In genomic region chr1:43563779-43564616, GRCh38 we compare ENCODE assay signal across 11 cellular contexts. TPM values are rescaled to one million over a fixed set of nuclear protein-coding genes. Genes with fewer than 3 reads are reported as not detected.
DNase-seq lines count a peak whose midpoint lies in the region; ATAC-seq and TF ChIP-seq lines count a peak whose summit lies in the region.
"Had no signal": no experiment of that assay in that cellular context is flagged by ENCODE, and none has a peak within 500 bp of the region (broad histone marks: within the 10 kb centered on the region; RNA-seq: fewer than 3 reads in every experiment).

No MANE protein-coding gene starts in this region.

- H3K27me3 ChIP-seq in mammary epithelial cell (ENCODE audit: insufficient read depth, low read length) (no peaks in the 10 kb centered on the region), mucosa of stomach (ENCODE audit: control insufficient read depth, insufficient read depth, low read length) (no peaks in the 10 kb centered on the region), tibial nerve (no peaks in the 10 kb centered on the region), smooth muscle cell (ENCODE audit: low read depth) (no peaks in the 10 kb centered on the region)

- no peak overlapping the region for H3K4me3 ChIP-seq in mammary epithelial cell (replicated peaks in 1 of 3; ENCODE audit: insufficient read depth in 1 of 3, low read depth in 2 of 3, low read length in 3 of 3)
- no peak overlapping the region for H3K4me3 ChIP-seq in mucosa of stomach (ENCODE audit: low read length)
- no peak overlapping the region for H3K4me3 ChIP-seq in tibial nerve
- no peak overlapping the region for H3K4me3 ChIP-seq in smooth muscle cell

- TF ChIP-seq CTCF in mammary epithelial cell (conservative IDR thresholded peaks at IDR 0.05 in 1 of 2, IDR thresholded peaks at IDR 0.05 in 1 of 2; ENCODE audit: extremely low read depth in 1 of 2, insufficient read depth in 1 of 2, low read depth in 1 of 2, low read length in 2 of 2) (no peak), tibial nerve (IDR thresholded peaks at IDR 0.05) (no peak), smooth muscle cell (IDR thresholded peaks at IDR 0.05; ENCODE audit: borderline replicate concordance, insufficient read depth, poor library complexity, severe bottlenecking) (no peak)

- dilution Hi-C loops in mammary epithelial cell (cut with HindIII; ENCODE audit: low sequenced_read_pairs), result no loop called here

- TF ChIP-seq EP300 in tibial nerve (IDR thresholded peaks at IDR 0.05), result peak in 1 of 2 donors; percentile 77

- DNase-seq in NCI-H82 (lab: John Stamatoyannopoulos, UW) (peak; percentile 32), NCI-H82 treated with DMSO at 0.1 percent for 48 hours (lab: John Stamatoyannopoulos, UW; ENCODE audit: unreplicated experiment) (no peak), mammary epithelial cell (no peak), tibial nerve (ENCODE audit: low spot score in 2 of 2) (no peak), smooth muscle cell (lab: John Stamatoyannopoulos, UW; ENCODE audit: unreplicated experiment) (no peak)
- DNase-seq: effector memory CD4-positive, alpha-beta T cell; NCI-H526 treated with DMSO at 0.1 percent for 48 hours; T-helper 1 cell had no signal

- H3K36me3 ChIP-seq in mammary epithelial cell (ENCODE audit: insufficient read depth, low read length) (no peaks in the 10 kb centered on the region), mucosa of stomach (ENCODE audit: control insufficient read depth, insufficient read depth, low read length) (no peaks in the 10 kb centered on the region), tibial nerve (no peaks in the 10 kb centered on the region), smooth muscle cell (ENCODE audit: low read depth) (no peaks in the 10 kb centered on the region)

- H3K27ac ChIP-seq in mammary epithelial cell (ENCODE audit: insufficient read depth, low read depth, low read length) (no peak overlapping the region), tibial nerve (peak overlapping the region; percentile 14 to 85 (median 68)), smooth muscle cell (ENCODE audit: low read depth) (no peak overlapping the region)

- intact Hi-C loops in mammary epithelial cell (cut with micrococcal nuclease), result no loop called here

- peaks cover 19% of the 10 kb centered on the region for H3K4me1 ChIP-seq in mammary epithelial cell (ENCODE audit: insufficient read depth, low read length)
- peaks cover 62% of the 10 kb centered on the region for H3K4me1 ChIP-seq in mucosa of stomach (ENCODE audit: control insufficient read depth, insufficient read depth, low read length)
- H3K4me1 ChIP-seq in tibial nerve, result peaks cover 0 to 62% (median 33%) of the 10 kb centered on the region in 4 donors
- H3K4me1 ChIP-seq in smooth muscle cell (ENCODE audit: low read depth), result peaks cover 13% of the 10 kb centered on the region

- H3K9ac ChIP-seq in mammary epithelial cell (ENCODE audit: insufficient read depth, low read length) (no peak overlapping the region), mucosa of stomach (ENCODE audit: low read length) (peak overlapping the region; percentile 19), smooth muscle cell (ENCODE audit: low read depth) (no peak overlapping the region)

- H3K4me2 ChIP-seq in mammary epithelial cell (ENCODE audit: insufficient read depth, low read depth, low read length), result peak overlapping the region; percentile 8
- no peak overlapping the region for H3K4me2 ChIP-seq in smooth muscle cell

- no peak for TF ChIP-seq POLR2A in tibial nerve (IDR thresholded peaks at IDR 0.05)

- H3K9me3 ChIP-seq in mammary epithelial cell (replicated peaks; ENCODE audit: insufficient read depth, low read length) (no peaks in the 10 kb centered on the region), mucosa of stomach (ENCODE audit: control insufficient read depth, low read length) (no peaks in the 10 kb centered on the region), tibial nerve (no peaks in the 10 kb centered on the region), smooth muscle cell (replicated peaks; ENCODE audit: low read depth) (no peaks in the 10 kb centered on the region)

- CTCF ChIA-PET in mammary epithelial cell (lab: Charles Lee; ENCODE audit: low non-redundant PET), result no interaction called here

- BruUV-seq in mammary epithelial cell (replicated peaks; lab: Mats Ljungman, UMichigan), result no TSS peak

- H3F3A ChIP-seq in smooth muscle cell (ENCODE audit: low read depth), result peaks cover 13% of the 10 kb centered on the region

- H3K79me2 ChIP-seq in mammary epithelial cell (ENCODE audit: insufficient read depth, low read length) (peaks cover 46% of the 10 kb centered on the region), smooth muscle cell (ENCODE audit: low read depth) (no peaks in the 10 kb centered on the region)

- no peak for ATAC-seq in GM19395 (IDR thresholded peaks at IDR 0.05; ENCODE audit: unreplicated experiment)
- ATAC-seq in GM19463 (IDR thresholded peaks at IDR 0.05; ENCODE audit: unreplicated experiment), result no peak

- H4K20me1 ChIP-seq in mammary epithelial cell (ENCODE audit: insufficient read depth, low read length), result no peaks in the 10 kb centered on the region
- peaks cover 33% of the 10 kb centered on the region for H4K20me1 ChIP-seq in smooth muscle cell (ENCODE audit: low read depth)

- 29% methylated on average over 15 of the region's 20 CpGs for WGBS in mammary epithelial cell (ENCODE audit: low coverage, missing lambda C conversion rate)
- 43 to 45% methylated on average over 20 of the region's 20 CpGs for WGBS in tibial nerve, 2 donors
- WGBS in smooth muscle cell (ENCODE audit: low lambda C conversion rate), result 77% methylated on average over 19 of the region's 20 CpGs

- H2AFZ ChIP-seq in mammary epithelial cell (ENCODE audit: low read depth, low read length) (no peak overlapping the region), smooth muscle cell (ENCODE audit: low read depth) (no peak overlapping the region)

- in situ Hi-C loops in mammary epithelial cell (cut with MboI; ENCODE audit: low sequenced_read_pairs in 2 of 2), result no loop called here

RNA-seq across cellular contexts. Expression of gene PTPRF, which starts 33.3 kb away (rescaled TPM):
- total RNA-seq in mammary epithelial cell (100 to 1,000 TPM; 152 to 200 TPM), tibial nerve (100 to 1,000 TPM in 2 of 4 donors, 10 to 100 TPM in 2; 72.0 to 112 (median 92.5) TPM), smooth muscle cell (51.5 and 71.0 TPM in 2 replicates)
- polyA plus RNA-seq in mammary epithelial cell (131 TPM), smooth muscle cell (39.9 and 69.9 TPM in 2 replicates)
- 442 TPM for polyA minus RNA-seq in mammary epithelial cell

Comparison
In these comparisons a context has a peak if more than half of its experiments do, and no peak if none do; other contexts are left out.
1. H3K27ac ChIP-seq: peak in tibial nerve (4 of 4); none in mammary epithelial cell (single experiment) and smooth muscle cell (single experiment).